In genomic region chr4:77650787-77651186, GRCh38 we compare ENCODE assay signal across 31 cellular contexts. TPM values are rescaled to one million over a fixed set of nuclear protein-coding genes. Genes with fewer than 3 reads are reported as not detected.
"Had no signal": no experiment of that assay in that cellular context is flagged by ENCODE, and none has a peak within 500 bp of the region (broad histone marks: within the 10 kb centered on the region; RNA-seq: fewer than 3 reads in every experiment).

No MANE protein-coding gene starts in this region.

- H3K27ac ChIP-seq: esophagus muscularis mucosa, foreskin keratinocyte, gastrocnemius medialis, heart left ventricle had no signal

- H3K4me3 ChIP-seq: esophagus muscularis mucosa, gastrocnemius medialis, heart left ventricle had no signal

- DNase-seq: activated CD4-positive, alpha-beta memory T cell treated with anti-CD3 and anti-CD28 coated beads for 36 hours; activated CD4-positive, alpha-beta T cell treated with anti-CD3 and anti-CD28 coated beads for 36 hours; activated CD4-positive, alpha-beta T cell treated with anti-CD3 and anti-CD28 coated beads, Interleukin-2, amount 10 ng/mL, durations not matched to agents 24 days and 14 days; activated CD4-positive, CD25-positive, alpha-beta regulatory T cell; activated CD4-positive, CD25-positive, alpha-beta regulatory T cell treated with anti-CD3 and anti-CD28 coated beads, Interleukin-2, amount 50 U/mL, for 72 hours; activated CD8-positive, alpha-beta memory T cell treated with anti-CD3 and anti-CD28 coated beads, Interleukin-2, amount 50 U/mL, for 48 hours; activated effector memory CD4-positive, alpha-beta T cell treated with Interleukin-2 at 50 U/mL for 16 hours; activated gamma-delta T cell treated with Interleukin-2 at 50 U/mL for 16 hours; activated naive CD4-positive, alpha-beta T cell treated with anti-CD3 and anti-CD28 coated beads, Interleukin-2, amount 50 U/mL, for 16 hours; activated naive CD4-positive, alpha-beta T cell treated with Interleukin-2 at 50 U/mL for 16 hours; activated T-cell treated with anti-CD3 and anti-CD28 coated beads for 4 hours; activated T-cell treated with anti-CD3 and anti-CD28 coated beads, Interleukin-2, amount 50 U/mL, for 4 hours; amniotic stem cell; anterior cingulate cortex; central memory CD4-positive, alpha-beta T cell; cerebellar nuclear complex; cortex of kidney; dermis blood vessel endothelial cell; effector CD4-positive, alpha-beta T cell; effector memory CD8-positive, alpha-beta T cell; erythroblast; gastrocnemius medialis; glutamatergic neuron; heart left ventricle; T-helper 2 cell had no signal

- H3K4me1 ChIP-seq: foreskin keratinocyte, gastrocnemius medialis, heart left ventricle had no signal

- H3K4me1 Mint-ChIP-seq: activated CD4-positive, alpha-beta T cell treated with anti-CD3 and anti-CD28 coated beads for 36 hours; activated T-helper 17 cell treated with anti-CD3 and anti-CD28 coated beads, Interleukin-2, amount 50 U/mL, for 72 hours had no signal

- ATAC-seq: activated CD4-positive, alpha-beta T cell treated with anti-CD3 and anti-CD28 coated beads for 36 hours; activated T-cell treated with anti-CD3 and anti-CD28 coated beads, Interleukin-2, amount 50 U/mL, for 4 hours; activated T-helper 17 cell treated with anti-CD3 and anti-CD28 coated beads, Interleukin-2, amount 50 U/mL, for 72 hours; effector memory CD8-positive, alpha-beta T cell; foreskin keratinocyte; gastrocnemius medialis; heart left ventricle had no signal

- H3K4me3 Mint-ChIP-seq: activated CD4-positive, alpha-beta memory T cell treated with anti-CD3 and anti-CD28 coated beads for 36 hours; activated CD4-positive, alpha-beta T cell treated with anti-CD3 and anti-CD28 coated beads for 36 hours; activated CD4-positive, alpha-beta T cell treated with anti-CD3 and anti-CD28 coated beads, Interleukin-2, amount 10 ng/mL, durations not matched to agents 24 days and 14 days; activated naive CD8-positive, alpha-beta T cell; activated T-cell treated with anti-CD3 and anti-CD28 coated beads, Interleukin-2, amount 50 U/mL, for 4 hours; activated T-helper 17 cell treated with anti-CD3 and anti-CD28 coated beads, Interleukin-2, amount 50 U/mL, for 72 hours; effector memory CD8-positive, alpha-beta T cell had no signal

- H3K36me3 ChIP-seq: esophagus muscularis mucosa, gastrocnemius medialis, heart left ventricle had no signal

- H3K27ac Mint-ChIP-seq: activated CD4-positive, alpha-beta memory T cell treated with anti-CD3 and anti-CD28 coated beads for 36 hours; activated CD4-positive, alpha-beta T cell treated with anti-CD3 and anti-CD28 coated beads for 36 hours; activated naive CD8-positive, alpha-beta T cell; activated T-helper 17 cell treated with anti-CD3 and anti-CD28 coated beads, Interleukin-2, amount 50 U/mL, for 72 hours; effector memory CD8-positive, alpha-beta T cell had no signal

- H3K27me3 Mint-ChIP-seq: activated CD4-positive, alpha-beta memory T cell treated with anti-CD3 and anti-CD28 coated beads for 36 hours; effector memory CD8-positive, alpha-beta T cell had no signal

- H3K27me3 ChIP-seq: esophagus muscularis mucosa, gastrocnemius medialis, heart left ventricle had no signal

RNA-seq across cellular contexts. Expression of gene CXCL13, which starts 45.2 kb away (rescaled TPM):
- total RNA-seq: astrocyte; foreskin keratinocyte; gastrocnemius medialis; T-helper 1 cell treated with Interleukin-12 subunit alpha and Interleukin-12 subunit beta and Interleukin-4 antibody, amounts not matched to agents 30 ng/mL and 1 ng/mL, for 36 hours had no signal
- polyA plus RNA-seq: foreskin keratinocyte, heart left ventricle had no signal
